In genomic region chr4:147407261-147408045, GRCh38 we compare ENCODE assay signal across 11 cellular contexts.
DNase-seq lines count a peak whose midpoint lies in the region; ATAC-seq lines count a peak whose summit lies in the region.
"Had no signal": no experiment of that assay in that cellular context is flagged by ENCODE, and none has a peak within 500 bp of the region (broad histone marks: within the 10 kb centered on the region; RNA-seq: fewer than 3 reads in every experiment).

No MANE protein-coding gene starts in this region.

- H3K4me2 ChIP-seq in mesendoderm (ENCODE audit: low read length): no peak overlapping the region

- WGBS in mesendoderm (ENCODE audit: extremely low coverage, insufficient coverage, low lambda C conversion rate): 100% methylated on average over 1 of the region's 5 CpGs

- H3K27ac ChIP-seq in mesendoderm (ENCODE audit: low read depth, low read length): no peak overlapping the region

- H3K4me1 ChIP-seq in mesendoderm (ENCODE audit: control insufficient read depth, low read depth, low read length): no peaks in the 10 kb centered on the region

- H3K4ac ChIP-seq in mesendoderm (ENCODE audit: low read depth, low read length): no peak overlapping the region

- H3K18ac ChIP-seq in mesendoderm (ENCODE audit: low read length): no peak overlapping the region

- DNase-seq in ELF-1 (ENCODE audit: low read depth, low spot score) (peak; percentile 74), astrocyte of the hippocampus (ENCODE audit: low read depth, low spot score) (peak; percentile 44), mesendoderm (peak; percentile 53)
- no peak for DNase-seq in activated naive CD4-positive, alpha-beta T cell treated with anti-CD3 and anti-CD28 coated beads, Interleukin-2, amount 50 U/mL, for 16 hours
- DNase-seq: activated CD4-positive, alpha-beta T cell treated with anti-CD3 and anti-CD28 coated beads for 48 hours; activated naive CD8-positive, alpha-beta T cell treated with anti-CD3 and anti-CD28 coated beads, Interleukin-2, amount 10 ng/mL, durations not matched to agents 7 days and 5 days; NCI-H1694 had no signal

- no peak overlapping the region for H3K23ac ChIP-seq in mesendoderm (ENCODE audit: low read length)

- no peaks in the 10 kb centered on the region for H3K27me3 ChIP-seq in mesendoderm (ENCODE audit: insufficient read depth, low read length, poor library complexity)

- no peaks in the 10 kb centered on the region for H3K79me2 ChIP-seq in mesendoderm (ENCODE audit: control insufficient read depth, insufficient read depth, low read length)

- H2AK5ac ChIP-seq in mesendoderm (ENCODE audit: low read length): no peak overlapping the region

- no peaks in the 10 kb centered on the region for H3K79me1 ChIP-seq in mesendoderm (ENCODE audit: low read length)

- no peak overlapping the region for H3K9ac ChIP-seq in mesendoderm (ENCODE audit: low read length)

- H4K8ac ChIP-seq in mesendoderm (ENCODE audit: low read depth, low read length): no peak overlapping the region

- H3K36me3 ChIP-seq in mesendoderm (ENCODE audit: control insufficient read depth, insufficient read depth, low read length): no peaks in the 10 kb centered on the region

- ATAC-seq in HG03342 (IDR thresholded peaks at IDR 0.05; ENCODE audit: unreplicated experiment) (peak; percentile 46), GM18519 (IDR thresholded peaks at IDR 0.05; ENCODE audit: low FRiP score, unreplicated experiment) (no peak), HG03520 (IDR thresholded peaks at IDR 0.05; ENCODE audit: unreplicated experiment) (no peak), GM19467 (IDR thresholded peaks at IDR 0.05; ENCODE audit: unreplicated experiment) (no peak)

- no peak overlapping the region for H2BK5ac ChIP-seq in mesendoderm (ENCODE audit: low read length)

- no peak overlapping the region for H3K56ac ChIP-seq in mesendoderm (ENCODE audit: low read length)

- H2BK120ac ChIP-seq in mesendoderm (ENCODE audit: low read depth, low read length): no peak overlapping the region

- H2BK15ac ChIP-seq in mesendoderm (replicated peaks; ENCODE audit: low read depth): no peak overlapping the region

- no peak overlapping the region for H4K5ac ChIP-seq in mesendoderm (ENCODE audit: low read length)

- H3K4me3 ChIP-seq in mesendoderm (ENCODE audit: low read length): no peak overlapping the region
